ENCODE assay signal across 12 cellular contexts in the genomic region with DNA sequence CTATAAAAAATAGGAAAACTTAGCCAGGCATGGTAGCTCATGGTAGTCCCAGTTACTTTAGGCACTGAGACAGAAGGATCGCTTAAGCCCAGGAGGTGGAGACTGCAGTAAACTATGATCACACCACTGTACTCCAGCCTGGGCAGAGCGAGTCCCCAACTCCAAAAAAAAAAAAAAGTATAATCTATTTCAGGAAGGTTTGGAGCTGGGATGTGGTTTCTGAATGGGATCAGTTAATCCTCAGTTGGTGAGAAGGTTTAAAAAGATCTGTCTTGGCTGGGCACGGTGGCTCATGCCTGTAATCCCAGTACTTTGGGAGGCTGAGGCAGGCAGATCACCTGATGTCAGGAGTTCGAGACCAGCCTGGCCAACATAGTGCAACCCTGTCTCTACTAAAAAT. TPM values are rescaled to one million over a fixed set of nuclear protein-coding genes. Genes with fewer than 3 reads are reported as not detected.
DNase-seq lines count a peak whose midpoint lies in the region; TF ChIP-seq lines count a peak whose summit lies in the region.
"Not testable (repeated sequence)": the region's sequence is repeated elsewhere in the genome, so short reads cannot be mapped to it uniquely, and the experiment has no call there.
"Had no signal": no experiment of that assay in that cellular context is flagged by ENCODE, and none has a peak within 500 bp of the region (broad histone marks: within the 10 kb centered on the region; RNA-seq: fewer than 3 reads in every experiment).

No MANE protein-coding gene starts in this region.

- not testable (repeated sequence) for H3K9me3 ChIP-seq in testis, vagina

- H3K4me1 Mint-ChIP-seq in dendritic cell treated with granulocyte-macrophage colony-stimulating factor and Interleukin-4, amounts not matched to agents 40 ng/mL and 50 ng/mL, for 4 days (ENCODE audit: low read depth): peaks cover 34% of the 10 kb centered on the region

- not testable (repeated sequence) for H3K9ac ChIP-seq in rectal smooth muscle tissue (ENCODE audit: low read length)

- 70 to 83% methylated on average over 4 of the region's 4 CpGs for WGBS in testis, 2 donors

- H3K36me3 Mint-ChIP-seq in dendritic cell treated with granulocyte-macrophage colony-stimulating factor and Interleukin-4, amounts not matched to agents 40 ng/mL and 50 ng/mL, for 4 days (ENCODE audit: low read depth): not testable (repeated sequence)

- not testable (repeated sequence) for H3K27me3 ChIP-seq in rectal smooth muscle tissue (ENCODE audit: control insufficient read depth, insufficient read depth, low read length); testis; vagina

- H3K9me3 Mint-ChIP-seq in dendritic cell treated with granulocyte-macrophage colony-stimulating factor and Interleukin-4, amounts not matched to agents 40 ng/mL and 50 ng/mL, for 4 days: not testable (repeated sequence)

- not testable (repeated sequence) for H3K36me3 ChIP-seq in rectal smooth muscle tissue (ENCODE audit: control insufficient read depth, insufficient read depth, low read length); testis (ENCODE audit: low read depth, missing control alignments); vagina

- peaks cover 25% of the 10 kb centered on the region for H3K27me3 Mint-ChIP-seq in dendritic cell treated with granulocyte-macrophage colony-stimulating factor and Interleukin-4, amounts not matched to agents 40 ng/mL and 50 ng/mL, for 4 days

- peak overlapping the region; percentile 45 for H3K27ac ChIP-seq in rectal smooth muscle tissue (ENCODE audit: low read depth, low read length)
- peak overlapping the region; percentile 44 to 77 for H3K27ac ChIP-seq in testis
- peak overlapping the region; percentile 75 for H3K27ac ChIP-seq in vagina

- H3K4me3 Mint-ChIP-seq in dendritic cell treated with granulocyte-macrophage colony-stimulating factor and Interleukin-4, amounts not matched to agents 40 ng/mL and 50 ng/mL, for 4 days: not testable (repeated sequence)

- intact Hi-C loops in dendritic cell treated with granulocyte-macrophage colony-stimulating factor and Interleukin-4, amounts not matched to agents 40 ng/mL and 50 ng/mL, for 4 days (cut with micrococcal nuclease); cardiac septum (cut with DNase I); testis (cut with DNase I; ENCODE audit: low total_unique reads); vagina (cut with DNase I): not testable (repeated sequence)

- DNase-seq in amniotic epithelial cell (ENCODE audit: low read depth): peak; percentile 58
- DNase-seq in cardiac septum (ENCODE audit: low spot score): peak; percentile 1
- DNase-seq in myocyte (ENCODE audit: low read depth): peak; percentile 26
- not testable (repeated sequence) for DNase-seq in testis; vagina (ENCODE audit: extremely low spot score in 2 of 2)

- peak overlapping the region; percentile 20 for H3K27ac Mint-ChIP-seq in dendritic cell treated with granulocyte-macrophage colony-stimulating factor and Interleukin-4, amounts not matched to agents 40 ng/mL and 50 ng/mL, for 4 days

- not testable (repeated sequence) for TF ChIP-seq CTCF in testis (IDR thresholded peaks at IDR 0.05); vagina (IDR thresholded peaks at IDR 0.05)

- H3K4me3 ChIP-seq in rectal smooth muscle tissue (ENCODE audit: low read length); testis; vagina: not testable (repeated sequence)

- TF ChIP-seq POLR2A in testis (IDR thresholded peaks at IDR 0.05); vagina (IDR thresholded peaks at IDR 0.05): not testable (repeated sequence)

- not testable (repeated sequence) for H3K4me1 ChIP-seq in rectal smooth muscle tissue (ENCODE audit: control insufficient read depth, insufficient read depth, low read length)
- peaks cover 31% of the 10 kb centered on the region for H3K4me1 ChIP-seq in testis
- H3K4me1 ChIP-seq in vagina: peaks cover 19% of the 10 kb centered on the region

RNA-seq across cellular contexts. Expression of a gene that starts 5.9 kb away (rescaled TPM):
- total RNA-seq in cardiac septum (7.0 TPM), myocyte (0.16 and 0.57 TPM in 2 replicates), testis (1 to 10 TPM; 7.6 to 9.6 TPM), vagina (2.7 TPM)
- polyA plus RNA-seq in myocyte (2012): 0.55 TPM
- 5.2 TPM for polyA plus RNA-seq in testis (ENCODE audit: insufficient read depth, low read depth, low replicate concordance)
- total RNA-seq: CD4-positive, CD25-positive, alpha-beta regulatory T cell; OCI-LY7 had no signal
- polyA plus RNA-seq: CD4-positive, CD25-positive, alpha-beta regulatory T cell; HepG2 had no signal

RNA-seq across cellular contexts. Expression of a gene that starts 49.3 kb away (rescaled TPM):
- total RNA-seq in cardiac septum: 0.40 TPM
- not detected in 2 replicates for total RNA-seq in myocyte
- polyA plus RNA-seq in myocyte (2012): not detected
- 10 to 100 TPM in 1 of 2 donors, 1 to 10 TPM in 1; 9.3 to 17.5 TPM for total RNA-seq in testis
- polyA plus RNA-seq in testis (ENCODE audit: insufficient read depth, low read depth, low replicate concordance): 29.0 TPM
- not detected for total RNA-seq in vagina
- total RNA-seq: CD4-positive, CD25-positive, alpha-beta regulatory T cell; HepG2; HFFc6; HT1080; OCI-LY7 had no signal
- polyA plus RNA-seq: CD4-positive, CD25-positive, alpha-beta regulatory T cell; HepG2 had no signal
